In genomic region chr1:20620005-20620404, GRCh38 we compare ENCODE assay signal across 8 cellular contexts. TPM values are rescaled to one million over a fixed set of nuclear protein-coding genes. Genes with fewer than 3 reads are reported as not detected.
"Had no signal": no experiment of that assay in that cellular context is flagged by ENCODE, and none has a peak within 500 bp of the region (broad histone marks: within the 10 kb centered on the region; RNA-seq: fewer than 3 reads in every experiment).

No MANE protein-coding gene starts in this region.

- H2AFZ ChIP-seq: GM23248 had no signal

- ATAC-seq: HCT116 had no signal

- H3K9ac ChIP-seq: GM23248 had no signal

- H3K4me3 Mint-ChIP-seq: IgD-negative memory B cell had no signal

- H3K27ac ChIP-seq: GM23248 had no signal

- H3K4me3 ChIP-seq: GM23248, HAP-1 had no signal

- H3K9me3 ChIP-seq: HAP-1 had no signal

- DNase-seq: GM23248, GOT3, H7 had no signal

- H3K9me3 Mint-ChIP-seq: IgD-negative memory B cell had no signal

- H3K36me3 Mint-ChIP-seq: IgD-negative memory B cell had no signal

- FAIRE-seq: HTR-8/SVneo had no signal

- H3K27ac Mint-ChIP-seq: IgD-negative memory B cell had no signal

- H3K36me3 ChIP-seq: HAP-1 had no signal

RNA-seq across cellular contexts. Expression of gene CDA, which starts 31.1 kb away (rescaled TPM):
- total RNA-seq: H4 had no signal
